Comparison of ENCODE assay signal across 8 cellular contexts in the genomic region with DNA sequence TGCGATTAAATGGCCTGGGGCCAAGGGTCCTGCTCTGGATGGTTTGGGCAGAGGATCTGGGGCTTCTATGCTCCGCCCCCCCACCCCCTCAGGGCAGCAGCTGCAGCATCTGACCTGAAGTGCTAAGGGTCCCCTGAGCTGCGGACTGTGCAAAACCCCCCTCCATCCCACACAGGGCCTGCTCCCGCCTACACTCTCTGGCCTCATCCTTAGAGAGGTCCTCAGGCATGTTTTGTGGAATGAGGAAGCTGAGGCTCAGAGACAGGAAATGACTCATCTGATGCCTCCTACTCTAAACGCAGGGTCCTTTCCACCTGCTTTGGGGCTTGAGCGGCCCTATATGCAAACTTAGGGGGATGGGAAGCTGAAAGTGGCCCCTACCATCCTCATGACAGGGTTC. TPM values are rescaled to one million over a fixed set of nuclear protein-coding genes. Genes with fewer than 3 reads are reported as not detected.
A peak's percentile ranks its signal among the peaks of the same experiment; 100 is the strongest.
DNase-seq lines count a peak whose midpoint lies in the region; ATAC-seq and TF ChIP-seq lines count a peak whose summit lies in the region.

No MANE protein-coding gene starts in this region.

- H3K36me3 ChIP-seq in PC-3 (ENCODE audit: low read depth, low read length): no peaks in the 10 kb centered on the region

- no peak overlapping the region for H3K4me2 ChIP-seq in PC-3 (ENCODE audit: low read length)

- H3K9me2 ChIP-seq in PC-3 (replicated peaks; ENCODE audit: low read length): no peaks in the 10 kb centered on the region

- H3K79me2 ChIP-seq in PC-3 (ENCODE audit: low read length): no peaks in the 10 kb centered on the region

- H3K27ac ChIP-seq in PC-3 (ENCODE audit: low read length): no peak overlapping the region

- peak; percentile 94 for ATAC-seq in GM19043 (IDR thresholded peaks at IDR 0.05; ENCODE audit: low read depth, unreplicated experiment)
- ATAC-seq in HG03060 (IDR thresholded peaks at IDR 0.05; ENCODE audit: low read depth, unreplicated experiment): peak; percentile 64
- ATAC-seq in PC-3: no peak; the same call in 1 of the 2 replicates

- BruUV-seq in PC-3 (replicated peaks; lab: Mats Ljungman, UMichigan): no TSS peak

- no peak overlapping the region for H3K9ac ChIP-seq in PC-3 (ENCODE audit: low read length)

- intact Hi-C loops in PC-3 (cut with micrococcal nuclease): no loop called here

- DNase-seq in CD1c-positive myeloid dendritic cell (ENCODE audit: extremely low spot score) (peak; percentile 92), PC-3 (peak; percentile 47), epithelial cell of esophagus (ENCODE audit: low read depth) (peak; percentile 81), retinal pigment epithelial cell (ENCODE audit: low read depth) (peak; percentile 35), NCI-H524 treated with DMSO at 0.1 percent for 48 hours (lab: John Stamatoyannopoulos, UW) (no peak), NCI-H187 treated with DMSO at 0.1 percent for 48 hours (lab: John Stamatoyannopoulos, UW) (no peak)

- no peaks in the 10 kb centered on the region for H3K9me3 ChIP-seq in PC-3 (ENCODE audit: low read length)

- CTCF ChIA-PET in PC-3 (lab: Charles Lee): no interaction called here

- H3F3A ChIP-seq in PC-3 (ENCODE audit: low read length, unreplicated experiment): no peaks in the 10 kb centered on the region

- H3K27me3 ChIP-seq in PC-3 (ENCODE audit: low read length): no peaks in the 10 kb centered on the region

- H2AFZ ChIP-seq in PC-3 (ENCODE audit: low read length): no peak overlapping the region

- no peak for TF ChIP-seq CTCF in PC-3 (conservative IDR thresholded peaks at IDR 0.05; ENCODE audit: low read depth, low read length)
- no peak for TF ChIP-seq CTCF in epithelial cell of esophagus (IDR thresholded peaks at IDR 0.05; ENCODE audit: insufficient read depth, low read depth, low read length, missing control alignments)
- TF ChIP-seq CTCF in retinal pigment epithelial cell (conservative IDR thresholded peaks at IDR 0.05; ENCODE audit: low read depth, low read length): no peak

- POLR2A ChIA-PET in PC-3 (lab: Charles Lee; ENCODE audit: unreplicated experiment): interaction anchor here (0.6 kb wide), 1 partner anchor 162 kb away, joined by 5 read pairs; no protein-coding TSS in a partner anchor

- H3K4me3 ChIP-seq in PC-3 (ENCODE audit: low read length): no peak overlapping the region
- H3K4me3 ChIP-seq in epithelial cell of esophagus (ENCODE audit: low read length): no peak overlapping the region
- H3K4me3 ChIP-seq in retinal pigment epithelial cell (ENCODE audit: low read length): no peak overlapping the region

- no peaks in the 10 kb centered on the region for H4K20me1 ChIP-seq in PC-3 (ENCODE audit: low read length)

- H3K4me1 ChIP-seq in PC-3 (ENCODE audit: insufficient read depth, low read length): peaks cover 6% of the 10 kb centered on the region

RNA-seq across cellular contexts. Expression of a gene that starts 59.5 kb away (rescaled TPM):
- total RNA-seq in PC-3 (2014; rRNA removed): 136 and 146 TPM in 2 replicates

Comparison
In these comparisons a context has a peak if more than half of its experiments do, and no peak if none do; other contexts are left out.
1. DNase-seq: peak in CD1c-positive myeloid dendritic cell (single experiment), PC-3 (single experiment), epithelial cell of esophagus (single experiment) and retinal pigment epithelial cell (single experiment); none in NCI-H524 treated with DMSO at 0.1 percent for 48 hours (single experiment) and NCI-H187 treated with DMSO at 0.1 percent for 48 hours (single experiment).